ENCODE assay signal across 1 cellular context in genomic region chr18:47931707-47932103, GRCh38.
TF ChIP-seq lines count a peak whose summit lies in the region.

No MANE protein-coding gene starts in this region.

TF ChIP-seq in HEK293, 187 proteins besides CTCF, POLR2A, EP300 and RAD21 (continued from another document):
- TF ChIP-seq ZBTB44 (tag by site-specific recombination; IDR thresholded peaks at IDR 0.05) (peak; percentile 52; the same call in 1 of the 2 replicates), ZNF777 (tag by site-specific recombination; IDR thresholded peaks at IDR 0.05; ENCODE audit: borderline replicate concordance) (no peak), ZNF2 (tag by site-specific recombination; IDR thresholded peaks at IDR 0.05) (no peak), ZBTB11 (tag by site-specific recombination; conservative IDR thresholded peaks at IDR 0.05; ENCODE audit: low read depth) (no peak), ZNF239 (tag by site-specific recombination; IDR thresholded peaks at IDR 0.05) (no peak), ZNF629 (tag by site-specific recombination; IDR thresholded peaks at IDR 0.05) (no peak), ZFP37 (tag by site-specific recombination; IDR thresholded peaks at IDR 0.05) (no peak), ZNF549 (tag by site-specific recombination; IDR thresholded peaks at IDR 0.05) (peak; percentile 24; the same call in 1 of the 2 replicates), ZNF112 (tag by site-specific recombination; IDR thresholded peaks at IDR 0.05) (no peak), TCF7L2 (IDR thresholded peaks at IDR 0.05; ENCODE audit: borderline replicate concordance, low read depth, low read length) (no peak), ZNF624 (tag by site-specific recombination; IDR thresholded peaks at IDR 0.05) (no peak), ZEB2 (tag by site-specific recombination; IDR thresholded peaks at IDR 0.05) (no peak), ZNF639 (tag by site-specific recombination; IDR thresholded peaks at IDR 0.05) (no peak), ZNF747 (tag by site-specific recombination; IDR thresholded peaks at IDR 0.05) (no peak), MEIS1 (CRISPR knock-in tag; IDR thresholded peaks at IDR 0.05; ENCODE audit: borderline replicate concordance) (no peak), ZNF335 (tag by site-specific recombination; conservative IDR thresholded peaks at IDR 0.05) (peak; percentile 91), ZBTB20 (tag by site-specific recombination; IDR thresholded peaks at IDR 0.05) (no peak), ZNF596 (tag by site-specific recombination; IDR thresholded peaks at IDR 0.05) (no peak)
